In the genomic region with DNA sequence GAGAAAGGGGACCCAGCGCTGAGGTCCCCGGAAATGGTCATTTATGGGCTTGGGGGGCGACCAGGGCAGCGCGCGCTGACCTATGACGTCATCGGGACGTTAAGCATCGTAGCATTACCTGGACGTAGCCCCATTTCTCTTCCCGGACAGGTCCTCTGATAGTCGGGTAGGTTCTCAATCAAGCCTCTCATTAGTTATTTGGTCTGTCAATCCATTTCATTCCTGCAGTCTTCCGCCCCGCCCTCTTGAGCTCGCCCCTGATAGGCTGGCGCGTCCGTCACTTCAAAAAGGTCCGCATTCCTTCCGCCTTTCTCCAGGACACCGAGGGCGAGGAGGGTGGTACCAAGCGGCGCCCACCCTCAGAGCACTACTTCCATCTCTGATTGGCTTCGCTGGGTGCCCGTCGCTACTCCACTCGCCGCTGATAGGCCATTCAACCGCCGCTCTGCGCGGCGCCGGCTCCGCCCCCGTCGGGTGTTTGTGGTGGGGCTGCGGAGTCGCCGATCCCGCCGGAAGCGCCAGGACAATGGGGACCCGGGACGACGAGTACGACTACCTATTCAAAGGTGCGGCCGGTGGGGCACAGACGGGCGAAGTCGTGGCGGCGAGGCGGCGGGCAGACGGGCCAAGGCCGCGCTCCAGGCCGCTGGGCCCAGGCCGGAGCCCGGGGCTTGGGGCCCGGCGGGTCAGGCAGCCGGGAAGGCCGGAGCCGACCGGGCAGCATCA, we compare ENCODE assay signal across 8 cellular contexts. TPM values are rescaled to one million over a fixed set of nuclear protein-coding genes. Genes with fewer than 3 reads are reported as not detected.
DNase-seq lines count a peak whose midpoint lies in the region; ATAC-seq and TF ChIP-seq lines count a peak whose summit lies in the region.

Gene RAB11B, plus strand, starts transcription at position 470 of the 726 bp plus-strand sequence. Its CDS starts 57 bp downstream, at position 527.

- intact Hi-C loops in activated T-helper 1 cell treated with anti-CD3 and anti-CD28 coated beads, Interleukin-12 subunit alpha, Interleukin-12 subunit beta, Interleukin-2, Interleukin-4 antibody, amounts not matched to agents 30 ng/mL and 10 ng/mL and 1 ng/mL, durations not matched to agents 14 hours and 24 hours and 36 hours (cut with micrococcal nuclease), result loop anchor here (1.0 to 5.0 kb wide), 9 partner anchors 23 to 442 kb away; partner anchors contain the start of genes CD320, HNRNPM, KANK3 and MARCHF2
- intact Hi-C loops in esophagus squamous epithelium (cut with DNase I), result no loop called here

- H3K4me3 ChIP-seq in DND-41 (ENCODE audit: low read depth in 1 of 2, low read length in 2 of 2), result peak within 1 kb of the TSS; percentile 73
- H3K4me3 ChIP-seq in GM23248, result peak within 1 kb of the TSS; percentile 91
- peak within 1 kb of the TSS; percentile 86 to 100 (median 98) for H3K4me3 ChIP-seq in esophagus squamous epithelium

- H3K9me3 ChIP-seq in DND-41 (ENCODE audit: insufficient read depth, low read length, severe bottlenecking) (no peaks in the 10 kb centered on the region), GM23248 (ENCODE audit: low read depth) (no peaks in the 10 kb centered on the region), esophagus squamous epithelium (no peaks in the 10 kb centered on the region)

- in situ Hi-C loops in GM23248 (cut with MboI), result no loop called here

- no peak for TF ChIP-seq CTCF in DND-41 (IDR thresholded peaks at IDR 0.05; ENCODE audit: borderline replicate concordance, extremely low read depth, low read length, poor library complexity, severe bottlenecking)
- peak in 1 of 6 experiments; percentile 7 for TF ChIP-seq CTCF in esophagus squamous epithelium (IDR thresholded peaks at IDR 0.05)

- H3F3A ChIP-seq in GM23248 (ENCODE audit: insufficient read depth), result peaks cover 20% of the 10 kb centered on the region

- H3K4me2 ChIP-seq in DND-41 (ENCODE audit: insufficient read depth, low read length), result peak within 1 kb of the TSS; percentile 68
- peak within 1 kb of the TSS; percentile 74 for H3K4me2 ChIP-seq in GM23248 (ENCODE audit: unreplicated experiment)

- H3K27ac ChIP-seq in DND-41 (ENCODE audit: low read length) (peak within 1 kb of the TSS; percentile 96), GM23248 (peak within 1 kb of the TSS; percentile 94), esophagus squamous epithelium (peak within 1 kb of the TSS; percentile 99 to 100 (median 100))

- peaks cover 54% of the 10 kb centered on the region for H3K79me2 ChIP-seq in DND-41 (ENCODE audit: insufficient read depth, low read length)
- H3K79me2 ChIP-seq in GM23248 (ENCODE audit: insufficient read depth), result peaks cover 48% of the 10 kb centered on the region

- H3K4me1 ChIP-seq in DND-41 (ENCODE audit: insufficient read depth, low read length) (peaks cover 32% of the 10 kb centered on the region), GM23248 (ENCODE audit: insufficient read depth) (peaks cover 36% of the 10 kb centered on the region), esophagus squamous epithelium (peaks cover 36 to 79% (median 49%) of the 10 kb centered on the region in 3 donors)

- no peaks in the 10 kb centered on the region for H3K9me2 ChIP-seq in GM23248 (ENCODE audit: insufficient read depth)

- WGBS in GM23248 (ENCODE audit: low coverage in 1 of 2, low lambda C conversion rate in 2 of 2, missing lambda C conversion rate in 2 of 2), 2 experiments, result 1 to 2% methylated on average over 64 to 67 of the region's 70 CpGs
- 0% methylated on average over 6 to 18 of the region's 70 CpGs for WGBS in esophagus squamous epithelium, 2 donors

- H3K4me1 Mint-ChIP-seq in activated T-helper 1 cell treated with anti-CD3 and anti-CD28 coated beads, Interleukin-12 subunit alpha, Interleukin-12 subunit beta, Interleukin-2, Interleukin-4 antibody, amounts not matched to agents 30 ng/mL and 10 ng/mL and 1 ng/mL, durations not matched to agents 14 hours and 24 hours and 36 hours (ENCODE audit: low read depth), result no peaks in the 10 kb centered on the region

- DNase-seq in DND-41 (peak; percentile 100), GM23248 (peak; percentile 100), Kasumi-1 (lab: John Stamatoyannopoulos, UW) (peak; percentile 100), RPMI7951 (ENCODE audit: low read depth) (peak; percentile 100), esophagus squamous epithelium (lab: John Stamatoyannopoulos, UW) (peak; percentile 97), myocyte (ENCODE audit: low read depth) (peak; percentile 100)
- DNase-seq in activated T-helper 1 cell treated with anti-CD3 and anti-CD28 coated beads, Interleukin-12 subunit alpha, Interleukin-12 subunit beta, Interleukin-2, Interleukin-4 antibody, amounts not matched to agents 30 ng/mL and 10 ng/mL and 1 ng/mL, durations not matched to agents 14 hours and 24 hours and 36 hours (ENCODE audit: low spot score), result peak; percentile 99
- DNase-seq in stimulated activated CD8-positive, alpha-beta memory T cell treated with anti-CD3 and anti-CD28 coated beads, Interleukin-7, amount 100 ng/mL, for 48 hours (ENCODE audit: extremely low read depth in 1 of 2, low read depth in 1 of 2), result peak; percentile 97 to 99

- peaks cover 39% of the 10 kb centered on the region for H4K20me1 ChIP-seq in DND-41 (ENCODE audit: insufficient read depth, low read length)
- no peaks in the 10 kb centered on the region; the same call in 1 of the 2 replicates for H4K20me1 ChIP-seq in GM23248 (ENCODE audit: insufficient read depth)

- TF ChIP-seq POLR2A in esophagus squamous epithelium (IDR thresholded peaks at IDR 0.05), result peak in 3 of 4 donors; percentile 50 to 81 (median 68)

- H3K4me3 Mint-ChIP-seq in activated T-helper 1 cell treated with anti-CD3 and anti-CD28 coated beads, Interleukin-12 subunit alpha, Interleukin-12 subunit beta, Interleukin-2, Interleukin-4 antibody, amounts not matched to agents 30 ng/mL and 10 ng/mL and 1 ng/mL, durations not matched to agents 14 hours and 24 hours and 36 hours, result peak within 1 kb of the TSS; percentile 91

- H2AFZ ChIP-seq in DND-41 (ENCODE audit: low read depth, low read length) (peak within 1 kb of the TSS; percentile 82), GM23248 (peak within 1 kb of the TSS; percentile 95)

- peak within 1 kb of the TSS; percentile 99 for H3K9ac ChIP-seq in DND-41 (ENCODE audit: low read depth, low read length)
- H3K9ac ChIP-seq in GM23248, result peak within 1 kb of the TSS; percentile 98

- H3K36me3 ChIP-seq in DND-41 (ENCODE audit: insufficient read depth, low read length) (peaks cover 12% of the 10 kb centered on the region), GM23248 (ENCODE audit: low read depth) (no peaks in the 10 kb centered on the region), esophagus squamous epithelium (no peaks in the 10 kb centered on the region)

- H3K27me3 ChIP-seq in DND-41 (ENCODE audit: insufficient read depth, low read length, poor library complexity) (no peaks in the 10 kb centered on the region), GM23248 (replicated peaks; ENCODE audit: insufficient read depth) (no peaks in the 10 kb centered on the region), esophagus squamous epithelium (no peaks in the 10 kb centered on the region)

- no peaks in the 10 kb centered on the region for H3K9me3 Mint-ChIP-seq in activated T-helper 1 cell treated with anti-CD3 and anti-CD28 coated beads, Interleukin-12 subunit alpha, Interleukin-12 subunit beta, Interleukin-2, Interleukin-4 antibody, amounts not matched to agents 30 ng/mL and 10 ng/mL and 1 ng/mL, durations not matched to agents 14 hours and 24 hours and 36 hours

- no peaks in the 10 kb centered on the region for H3K27me3 Mint-ChIP-seq in activated T-helper 1 cell treated with anti-CD3 and anti-CD28 coated beads, Interleukin-12 subunit alpha, Interleukin-12 subunit beta, Interleukin-2, Interleukin-4 antibody, amounts not matched to agents 30 ng/mL and 10 ng/mL and 1 ng/mL, durations not matched to agents 14 hours and 24 hours and 36 hours (ENCODE audit: insufficient read depth)

- H3K27ac Mint-ChIP-seq in activated T-helper 1 cell treated with anti-CD3 and anti-CD28 coated beads, Interleukin-12 subunit alpha, Interleukin-12 subunit beta, Interleukin-2, Interleukin-4 antibody, amounts not matched to agents 30 ng/mL and 10 ng/mL and 1 ng/mL, durations not matched to agents 14 hours and 24 hours and 36 hours, result peak within 1 kb of the TSS; percentile 94

- ATAC-seq in DND-41 (ENCODE audit: insufficient read depth, low read depth), result peak; percentile 96

- no peaks in the 10 kb centered on the region for H3K36me3 Mint-ChIP-seq in activated T-helper 1 cell treated with anti-CD3 and anti-CD28 coated beads, Interleukin-12 subunit alpha, Interleukin-12 subunit beta, Interleukin-2, Interleukin-4 antibody, amounts not matched to agents 30 ng/mL and 10 ng/mL and 1 ng/mL, durations not matched to agents 14 hours and 24 hours and 36 hours (ENCODE audit: low read depth)

RNA-seq across cellular contexts. Expression of gene RAB11B, which starts in this region (rescaled TPM):
- 10.4 and 13.3 TPM in 2 replicates for total RNA-seq in GM23248 (2014; rRNA removed; shearing (Covaris generic))
- 84.9 and 85.9 TPM in 2 replicates for polyA plus RNA-seq in GM23248 (2016; fragmentation: Nextera tagmentation; extraction: Ambion mirVana)
- 10.3 and 16.1 TPM in 2 replicates for total RNA-seq in RPMI7951 (2014; rRNA removed; shearing (Covaris generic))
- 75.1 and 81.0 TPM in 2 replicates for total RNA-seq in activated T-helper 1 cell treated with anti-CD3 and anti-CD28 coated beads, Interleukin-12 subunit alpha, Interleukin-12 subunit beta, Interleukin-2, Interleukin-4 antibody, amounts not matched to agents 30 ng/mL and 10 ng/mL and 1 ng/mL, durations not matched to agents 14 hours and 24 hours and 36 hours
- total RNA-seq in esophagus squamous epithelium (10 to 100 TPM; 11.3 to 44.0 (median 26.0) TPM), myocyte (10.0 and 12.5 TPM in 2 replicates)
- 138 TPM for polyA plus RNA-seq in myocyte (2012)

Comparison
In these comparisons a context has a peak if more than half of its experiments do, and no peak if none do; other contexts are left out.
1. Peak in every context shown above with its lines: DNase-seq, ATAC-seq, H3K4me3 ChIP-seq and H3K27ac ChIP-seq.